In the genomic region with DNA sequence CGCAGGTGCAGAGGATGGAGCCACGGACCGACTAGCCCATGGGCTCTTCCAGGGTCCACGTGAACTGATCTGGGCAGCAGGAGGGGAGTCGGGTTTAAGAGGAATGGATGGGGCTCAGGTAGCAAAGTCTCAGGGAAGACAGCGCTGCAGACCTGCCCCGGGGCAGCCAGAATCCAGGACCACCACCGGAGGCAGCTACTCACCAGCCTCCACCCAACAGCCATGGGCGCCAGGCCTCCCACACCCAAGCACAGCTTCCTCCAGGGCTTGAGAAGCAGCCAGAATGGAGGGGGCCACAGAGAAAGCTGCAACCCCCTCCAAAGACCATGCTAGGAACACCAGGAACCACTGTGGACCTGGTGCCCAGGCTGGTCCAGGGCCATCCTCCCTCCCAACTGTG, we compare ENCODE assay signal across 17 cellular contexts.
"Had no signal": no experiment of that assay in that cellular context is flagged by ENCODE, and none has a peak within 500 bp of the region (broad histone marks: within the 10 kb centered on the region; RNA-seq: fewer than 3 reads in every experiment).

No MANE protein-coding gene starts in this region.

- ATAC-seq: foreskin keratinocyte; left lobe of liver; stimulated activated naive CD8-positive, alpha-beta T cell treated with anti-CD3 and anti-CD28 coated beads, Interleukin-15, Interleukin-2, amounts not matched to agents 100 U/mL and 50 U/mL, for 24 hours; T-helper 17 cell had no signal

- H3K9me3 ChIP-seq: SJCRH30, transverse colon had no signal

- H3K27ac ChIP-seq: cardiac muscle cell, dorsolateral prefrontal cortex, foreskin keratinocyte, parathyroid adenoma, SJCRH30, transverse colon, VCaP had no signal

- H3K36me3 ChIP-seq: cardiac muscle cell, SJCRH30, transverse colon had no signal

- H3K9ac ChIP-seq: parathyroid adenoma had no signal

- DNase-seq: activated CD4-positive, alpha-beta T cell treated with anti-CD3 and anti-CD28 coated beads, Interleukin-2, amount 50 U/mL, for 1 hour; activated CD4-positive, CD25-positive, alpha-beta regulatory T cell treated with anti-CD3 and anti-CD28 coated beads, Interleukin-2, amount 50 U/mL, for 72 hours; activated CD8-positive, alpha-beta memory T cell treated with anti-CD3 and anti-CD28 coated beads, Interleukin-2, amount 50 U/mL, for 48 hours; activated naive CD8-positive, alpha-beta T cell treated with anti-CD3 and anti-CD28 coated beads, Interleukin-2, amount 10 ng/mL, durations not matched to agents 7 days and 5 days; amygdala; foreskin keratinocyte; hypothalamus; mammary epithelial cell; SJCRH30; stimulated activated naive CD8-positive, alpha-beta T cell treated with anti-CD3 and anti-CD28 coated beads, Interleukin-15, Interleukin-2, amounts not matched to agents 100 U/mL and 50 U/mL, for 24 hours; T-helper 17 cell; transverse colon had no signal

- H3K27me3 ChIP-seq: cardiac muscle cell had no signal

- H3K4me3 ChIP-seq: cardiac muscle cell, dorsolateral prefrontal cortex, SJCRH30, transverse colon had no signal

- H3K4me1 ChIP-seq: parathyroid adenoma, SJCRH30, transverse colon had no signal
